ENCODE assay signal across 2 cellular contexts in the genomic region with DNA sequence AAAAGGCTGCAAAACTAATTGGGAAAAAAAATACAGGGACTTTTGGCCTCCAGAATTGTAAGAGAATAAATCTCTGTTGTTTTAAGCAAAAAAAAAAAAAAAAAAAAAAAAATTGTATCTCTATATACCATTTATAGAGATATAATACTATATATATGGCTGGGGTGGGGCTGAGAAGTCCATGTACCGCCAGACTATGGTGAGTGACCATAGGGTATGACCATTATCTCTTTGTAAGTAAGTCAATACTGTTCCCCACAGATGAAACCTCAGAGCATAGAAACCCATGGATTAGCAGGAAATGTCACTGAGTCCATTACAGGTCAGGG.
TF ChIP-seq lines count a peak whose summit lies in the region.

No MANE protein-coding gene starts in this region.

TF ChIP-seq in SK-N-SH, 30 proteins besides CTCF, POLR2A, EP300 and RAD21 (continued from another document):
- TF ChIP-seq, protein P1, sequence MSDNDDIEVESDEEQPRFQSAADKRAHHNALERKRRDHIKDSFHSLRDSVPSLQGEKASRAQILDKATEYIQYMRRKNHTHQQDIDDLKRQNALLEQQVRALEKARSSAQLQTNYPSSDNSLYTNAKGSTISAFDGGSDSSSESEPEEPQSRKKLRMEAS (IDR thresholded peaks at IDR 0.05; ENCODE audit: low read depth) = no peak
- TF ChIP-seq, protein P2, sequence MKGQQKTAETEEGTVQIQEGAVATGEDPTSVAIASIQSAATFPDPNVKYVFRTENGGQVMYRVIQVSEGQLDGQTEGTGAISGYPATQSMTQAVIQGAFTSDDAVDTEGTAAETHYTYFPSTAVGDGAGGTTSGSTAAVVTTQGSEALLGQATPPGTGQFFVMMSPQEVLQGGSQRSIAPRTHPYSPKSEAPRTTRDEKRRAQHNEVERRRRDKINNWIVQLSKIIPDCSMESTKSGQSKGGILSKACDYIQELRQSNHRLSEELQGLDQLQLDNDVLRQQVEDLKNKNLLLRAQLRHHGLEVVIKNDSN (IDR thresholded peaks at IDR 0.05; ENCODE audit: borderline replicate concordance, low read depth) = no peak
- no peak for TF ChIP-seq SIN3A (IDR thresholded peaks at IDR 0.05; ENCODE audit: borderline replicate concordance, low read depth, low read length)
- no peak for TF ChIP-seq RXRA (IDR thresholded peaks at IDR 0.05; ENCODE audit: borderline replicate concordance, low read depth)
- TF ChIP-seq TEAD4 (IDR thresholded peaks at IDR 0.05; ENCODE audit: borderline replicate concordance, insufficient read depth) = no peak
- no peak for TF ChIP-seq GATA2 (CRISPR knock-in tag; IDR thresholded peaks at IDR 0.05)
- no peak for TF ChIP-seq NFIC (IDR thresholded peaks at IDR 0.05; ENCODE audit: borderline replicate concordance)
- TF ChIP-seq, protein P3, sequence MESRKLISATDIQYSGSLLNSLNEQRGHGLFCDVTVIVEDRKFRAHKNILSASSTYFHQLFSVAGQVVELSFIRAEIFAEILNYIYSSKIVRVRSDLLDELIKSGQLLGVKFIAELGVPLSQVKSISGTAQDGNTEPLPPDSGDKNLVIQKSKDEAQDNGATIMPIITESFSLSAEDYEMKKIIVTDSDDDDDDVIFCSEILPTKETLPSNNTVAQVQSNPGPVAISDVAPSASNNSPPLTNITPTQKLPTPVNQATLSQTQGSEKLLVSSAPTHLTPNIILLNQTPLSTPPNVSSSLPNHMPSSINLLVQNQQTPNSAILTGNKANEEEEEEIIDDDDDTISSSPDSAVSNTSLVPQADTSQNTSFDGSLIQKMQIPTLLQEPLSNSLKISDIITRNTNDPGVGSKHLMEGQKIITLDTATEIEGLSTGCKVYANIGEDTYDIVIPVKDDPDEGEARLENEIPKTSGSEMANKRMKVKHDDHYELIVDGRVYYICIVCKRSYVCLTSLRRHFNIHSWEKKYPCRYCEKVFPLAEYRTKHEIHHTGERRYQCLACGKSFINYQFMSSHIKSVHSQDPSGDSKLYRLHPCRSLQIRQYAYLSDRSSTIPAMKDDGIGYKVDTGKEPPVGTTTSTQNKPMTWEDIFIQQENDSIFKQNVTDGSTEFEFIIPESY (IDR thresholded peaks at IDR 0.05; ENCODE audit: borderline replicate concordance, low read depth) = no peak
- no peak for TF ChIP-seq FOXM1 (IDR thresholded peaks at IDR 0.05; ENCODE audit: low read depth)
- TF ChIP-seq, protein P4, sequence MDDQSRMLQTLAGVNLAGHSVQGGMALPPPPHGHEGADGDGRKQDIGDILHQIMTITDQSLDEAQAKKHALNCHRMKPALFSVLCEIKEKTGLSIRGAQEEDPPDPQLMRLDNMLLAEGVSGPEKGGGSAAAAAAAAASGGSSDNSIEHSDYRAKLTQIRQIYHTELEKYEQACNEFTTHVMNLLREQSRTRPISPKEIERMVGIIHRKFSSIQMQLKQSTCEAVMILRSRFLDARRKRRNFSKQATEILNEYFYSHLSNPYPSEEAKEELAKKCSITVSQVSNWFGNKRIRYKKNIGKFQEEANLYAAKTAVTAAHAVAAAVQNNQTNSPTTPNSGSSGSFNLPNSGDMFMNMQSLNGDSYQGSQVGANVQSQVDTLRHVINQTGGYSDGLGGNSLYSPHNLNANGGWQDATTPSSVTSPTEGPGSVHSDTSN (IDR thresholded peaks at IDR 0.05) = no peak
- TF ChIP-seq SMC3 (IDR thresholded peaks at IDR 0.05; ENCODE audit: low read depth, low read length) = no peak
- TF ChIP-seq TCF12 (IDR thresholded peaks at IDR 0.05) = no peak
- TF ChIP-seq FOSL2 (IDR thresholded peaks at IDR 0.05; ENCODE audit: borderline replicate concordance, low read depth) = no peak
- TF ChIP-seq RFX5 (IDR thresholded peaks at IDR 0.05; ENCODE audit: low read length) = no peak
- TF ChIP-seq MXI1 (IDR thresholded peaks at IDR 0.05; ENCODE audit: low read depth, low read length) = no peak
- no peak for TF ChIP-seq TAF1 (IDR thresholded peaks at IDR 0.05; ENCODE audit: borderline replicate concordance, low read depth, low read length)
TF ChIP-seq in SK-N-SH: peak in this region for 0.

TF ChIP-seq in SK-N-SH treated with all-trans-retinoic acid at 6 μM for 48 hours, 23 proteins besides CTCF, POLR2A, EP300 and RAD21 (continued from another document):
- TF ChIP-seq TOX (CRISPR knock-in tag; IDR thresholded peaks at IDR 0.05; ENCODE audit: borderline replicate concordance) (no peak), ZNF565 (CRISPR knock-in tag; conservative IDR thresholded peaks at IDR 0.05; ENCODE audit: low read depth) (no peak), GLIS3 (CRISPR knock-in tag; IDR thresholded peaks at IDR 0.05) (no peak), ESRRG (CRISPR knock-in tag; IDR thresholded peaks at IDR 0.05) (no peak), ZNF70 (CRISPR knock-in tag; IDR thresholded peaks at IDR 0.05) (no peak), SNAI2 (CRISPR knock-in tag; IDR thresholded peaks at IDR 0.05) (no peak), CSDC2 (CRISPR knock-in tag; IDR thresholded peaks at IDR 0.05) (no peak), BACH2 (CRISPR knock-in tag; IDR thresholded peaks at IDR 0.05; ENCODE audit: borderline replicate concordance) (no peak), TCF4 (CRISPR knock-in tag; IDR thresholded peaks at IDR 0.05; ENCODE audit: borderline replicate concordance) (no peak), OSR1 (CRISPR knock-in tag; IDR thresholded peaks at IDR 0.05) (no peak), ZFP30 (CRISPR knock-in tag; IDR thresholded peaks at IDR 0.05) (no peak)
- TF ChIP-seq, protein P5, sequence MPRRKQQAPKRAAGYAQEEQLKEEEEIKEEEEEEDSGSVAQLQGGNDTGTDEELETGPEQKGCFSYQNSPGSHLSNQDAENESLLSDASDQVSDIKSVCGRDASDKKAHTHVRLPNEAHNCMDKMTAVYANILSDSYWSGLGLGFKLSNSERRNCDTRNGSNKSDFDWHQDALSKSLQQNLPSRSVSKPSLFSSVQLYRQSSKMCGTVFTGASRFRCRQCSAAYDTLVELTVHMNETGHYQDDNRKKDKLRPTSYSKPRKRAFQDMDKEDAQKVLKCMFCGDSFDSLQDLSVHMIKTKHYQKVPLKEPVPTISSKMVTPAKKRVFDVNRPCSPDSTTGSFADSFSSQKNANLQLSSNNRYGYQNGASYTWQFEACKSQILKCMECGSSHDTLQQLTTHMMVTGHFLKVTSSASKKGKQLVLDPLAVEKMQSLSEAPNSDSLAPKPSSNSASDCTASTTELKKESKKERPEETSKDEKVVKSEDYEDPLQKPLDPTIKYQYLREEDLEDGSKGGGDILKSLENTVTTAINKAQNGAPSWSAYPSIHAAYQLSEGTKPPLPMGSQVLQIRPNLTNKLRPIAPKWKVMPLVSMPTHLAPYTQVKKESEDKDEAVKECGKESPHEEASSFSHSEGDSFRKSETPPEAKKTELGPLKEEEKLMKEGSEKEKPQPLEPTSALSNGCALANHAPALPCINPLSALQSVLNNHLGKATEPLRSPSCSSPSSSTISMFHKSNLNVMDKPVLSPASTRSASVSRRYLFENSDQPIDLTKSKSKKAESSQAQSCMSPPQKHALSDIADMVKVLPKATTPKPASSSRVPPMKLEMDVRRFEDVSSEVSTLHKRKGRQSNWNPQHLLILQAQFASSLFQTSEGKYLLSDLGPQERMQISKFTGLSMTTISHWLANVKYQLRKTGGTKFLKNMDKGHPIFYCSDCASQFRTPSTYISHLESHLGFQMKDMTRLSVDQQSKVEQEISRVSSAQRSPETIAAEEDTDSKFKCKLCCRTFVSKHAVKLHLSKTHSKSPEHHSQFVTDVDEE (CRISPR knock-in tag; IDR thresholded peaks at IDR 0.05) = no peak
- TF ChIP-seq, protein P6, sequence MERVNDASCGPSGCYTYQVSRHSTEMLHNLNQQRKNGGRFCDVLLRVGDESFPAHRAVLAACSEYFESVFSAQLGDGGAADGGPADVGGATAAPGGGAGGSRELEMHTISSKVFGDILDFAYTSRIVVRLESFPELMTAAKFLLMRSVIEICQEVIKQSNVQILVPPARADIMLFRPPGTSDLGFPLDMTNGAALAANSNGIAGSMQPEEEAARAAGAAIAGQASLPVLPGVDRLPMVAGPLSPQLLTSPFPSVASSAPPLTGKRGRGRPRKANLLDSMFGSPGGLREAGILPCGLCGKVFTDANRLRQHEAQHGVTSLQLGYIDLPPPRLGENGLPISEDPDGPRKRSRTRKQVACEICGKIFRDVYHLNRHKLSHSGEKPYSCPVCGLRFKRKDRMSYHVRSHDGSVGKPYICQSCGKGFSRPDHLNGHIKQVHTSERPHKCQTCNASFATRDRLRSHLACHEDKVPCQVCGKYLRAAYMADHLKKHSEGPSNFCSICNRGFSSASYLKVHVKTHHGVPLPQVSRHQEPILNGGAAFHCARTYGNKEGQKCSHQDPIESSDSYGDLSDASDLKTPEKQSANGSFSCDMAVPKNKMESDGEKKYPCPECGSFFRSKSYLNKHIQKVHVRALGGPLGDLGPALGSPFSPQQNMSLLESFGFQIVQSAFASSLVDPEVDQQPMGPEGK (CRISPR knock-in tag; IDR thresholded peaks at IDR 0.05; ENCODE audit: borderline replicate concordance) = no peak
- TF ChIP-seq, protein P7, sequence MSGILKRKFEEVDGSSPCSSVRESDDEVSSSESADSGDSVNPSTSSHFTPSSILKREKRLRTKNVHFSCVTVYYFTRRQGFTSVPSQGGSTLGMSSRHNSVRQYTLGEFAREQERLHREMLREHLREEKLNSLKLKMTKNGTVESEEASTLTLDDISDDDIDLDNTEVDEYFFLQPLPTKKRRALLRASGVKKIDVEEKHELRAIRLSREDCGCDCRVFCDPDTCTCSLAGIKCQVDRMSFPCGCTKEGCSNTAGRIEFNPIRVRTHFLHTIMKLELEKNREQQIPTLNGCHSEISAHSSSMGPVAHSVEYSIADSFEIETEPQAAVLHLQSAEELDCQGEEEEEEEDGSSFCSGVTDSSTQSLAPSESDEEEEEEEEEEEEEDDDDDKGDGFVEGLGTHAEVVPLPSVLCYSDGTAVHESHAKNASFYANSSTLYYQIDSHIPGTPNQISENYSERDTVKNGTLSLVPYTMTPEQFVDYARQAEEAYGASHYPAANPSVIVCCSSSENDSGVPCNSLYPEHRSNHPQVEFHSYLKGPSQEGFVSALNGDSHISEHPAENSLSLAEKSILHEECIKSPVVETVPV (CRISPR knock-in tag; IDR thresholded peaks at IDR 0.05) = no peak
- TF ChIP-seq, protein P8, sequence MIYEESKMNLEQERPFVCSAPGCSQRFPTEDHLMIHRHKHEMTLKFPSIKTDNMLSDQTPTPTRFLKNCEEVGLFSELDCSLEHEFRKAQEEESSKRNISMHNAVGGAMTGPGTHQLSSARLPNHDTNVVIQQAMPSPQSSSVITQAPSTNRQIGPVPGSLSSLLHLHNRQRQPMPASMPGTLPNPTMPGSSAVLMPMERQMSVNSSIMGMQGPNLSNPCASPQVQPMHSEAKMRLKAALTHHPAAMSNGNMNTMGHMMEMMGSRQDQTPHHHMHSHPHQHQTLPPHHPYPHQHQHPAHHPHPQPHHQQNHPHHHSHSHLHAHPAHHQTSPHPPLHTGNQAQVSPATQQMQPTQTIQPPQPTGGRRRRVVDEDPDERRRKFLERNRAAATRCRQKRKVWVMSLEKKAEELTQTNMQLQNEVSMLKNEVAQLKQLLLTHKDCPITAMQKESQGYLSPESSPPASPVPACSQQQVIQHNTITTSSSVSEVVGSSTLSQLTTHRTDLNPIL (CRISPR knock-in tag; IDR thresholded peaks at IDR 0.05; ENCODE audit: low read depth) = no peak
